Comparison of ENCODE assay signal across 1 cellular context in genomic region chr7:20075992-20076813, GRCh38.
TF ChIP-seq lines count a peak whose summit lies in the region.

No MANE protein-coding gene starts in this region.

TF ChIP-seq in GM23338, 12 proteins besides CTCF, POLR2A, EP300 and RAD21:
- TF ChIP-seq, protein P1, sequence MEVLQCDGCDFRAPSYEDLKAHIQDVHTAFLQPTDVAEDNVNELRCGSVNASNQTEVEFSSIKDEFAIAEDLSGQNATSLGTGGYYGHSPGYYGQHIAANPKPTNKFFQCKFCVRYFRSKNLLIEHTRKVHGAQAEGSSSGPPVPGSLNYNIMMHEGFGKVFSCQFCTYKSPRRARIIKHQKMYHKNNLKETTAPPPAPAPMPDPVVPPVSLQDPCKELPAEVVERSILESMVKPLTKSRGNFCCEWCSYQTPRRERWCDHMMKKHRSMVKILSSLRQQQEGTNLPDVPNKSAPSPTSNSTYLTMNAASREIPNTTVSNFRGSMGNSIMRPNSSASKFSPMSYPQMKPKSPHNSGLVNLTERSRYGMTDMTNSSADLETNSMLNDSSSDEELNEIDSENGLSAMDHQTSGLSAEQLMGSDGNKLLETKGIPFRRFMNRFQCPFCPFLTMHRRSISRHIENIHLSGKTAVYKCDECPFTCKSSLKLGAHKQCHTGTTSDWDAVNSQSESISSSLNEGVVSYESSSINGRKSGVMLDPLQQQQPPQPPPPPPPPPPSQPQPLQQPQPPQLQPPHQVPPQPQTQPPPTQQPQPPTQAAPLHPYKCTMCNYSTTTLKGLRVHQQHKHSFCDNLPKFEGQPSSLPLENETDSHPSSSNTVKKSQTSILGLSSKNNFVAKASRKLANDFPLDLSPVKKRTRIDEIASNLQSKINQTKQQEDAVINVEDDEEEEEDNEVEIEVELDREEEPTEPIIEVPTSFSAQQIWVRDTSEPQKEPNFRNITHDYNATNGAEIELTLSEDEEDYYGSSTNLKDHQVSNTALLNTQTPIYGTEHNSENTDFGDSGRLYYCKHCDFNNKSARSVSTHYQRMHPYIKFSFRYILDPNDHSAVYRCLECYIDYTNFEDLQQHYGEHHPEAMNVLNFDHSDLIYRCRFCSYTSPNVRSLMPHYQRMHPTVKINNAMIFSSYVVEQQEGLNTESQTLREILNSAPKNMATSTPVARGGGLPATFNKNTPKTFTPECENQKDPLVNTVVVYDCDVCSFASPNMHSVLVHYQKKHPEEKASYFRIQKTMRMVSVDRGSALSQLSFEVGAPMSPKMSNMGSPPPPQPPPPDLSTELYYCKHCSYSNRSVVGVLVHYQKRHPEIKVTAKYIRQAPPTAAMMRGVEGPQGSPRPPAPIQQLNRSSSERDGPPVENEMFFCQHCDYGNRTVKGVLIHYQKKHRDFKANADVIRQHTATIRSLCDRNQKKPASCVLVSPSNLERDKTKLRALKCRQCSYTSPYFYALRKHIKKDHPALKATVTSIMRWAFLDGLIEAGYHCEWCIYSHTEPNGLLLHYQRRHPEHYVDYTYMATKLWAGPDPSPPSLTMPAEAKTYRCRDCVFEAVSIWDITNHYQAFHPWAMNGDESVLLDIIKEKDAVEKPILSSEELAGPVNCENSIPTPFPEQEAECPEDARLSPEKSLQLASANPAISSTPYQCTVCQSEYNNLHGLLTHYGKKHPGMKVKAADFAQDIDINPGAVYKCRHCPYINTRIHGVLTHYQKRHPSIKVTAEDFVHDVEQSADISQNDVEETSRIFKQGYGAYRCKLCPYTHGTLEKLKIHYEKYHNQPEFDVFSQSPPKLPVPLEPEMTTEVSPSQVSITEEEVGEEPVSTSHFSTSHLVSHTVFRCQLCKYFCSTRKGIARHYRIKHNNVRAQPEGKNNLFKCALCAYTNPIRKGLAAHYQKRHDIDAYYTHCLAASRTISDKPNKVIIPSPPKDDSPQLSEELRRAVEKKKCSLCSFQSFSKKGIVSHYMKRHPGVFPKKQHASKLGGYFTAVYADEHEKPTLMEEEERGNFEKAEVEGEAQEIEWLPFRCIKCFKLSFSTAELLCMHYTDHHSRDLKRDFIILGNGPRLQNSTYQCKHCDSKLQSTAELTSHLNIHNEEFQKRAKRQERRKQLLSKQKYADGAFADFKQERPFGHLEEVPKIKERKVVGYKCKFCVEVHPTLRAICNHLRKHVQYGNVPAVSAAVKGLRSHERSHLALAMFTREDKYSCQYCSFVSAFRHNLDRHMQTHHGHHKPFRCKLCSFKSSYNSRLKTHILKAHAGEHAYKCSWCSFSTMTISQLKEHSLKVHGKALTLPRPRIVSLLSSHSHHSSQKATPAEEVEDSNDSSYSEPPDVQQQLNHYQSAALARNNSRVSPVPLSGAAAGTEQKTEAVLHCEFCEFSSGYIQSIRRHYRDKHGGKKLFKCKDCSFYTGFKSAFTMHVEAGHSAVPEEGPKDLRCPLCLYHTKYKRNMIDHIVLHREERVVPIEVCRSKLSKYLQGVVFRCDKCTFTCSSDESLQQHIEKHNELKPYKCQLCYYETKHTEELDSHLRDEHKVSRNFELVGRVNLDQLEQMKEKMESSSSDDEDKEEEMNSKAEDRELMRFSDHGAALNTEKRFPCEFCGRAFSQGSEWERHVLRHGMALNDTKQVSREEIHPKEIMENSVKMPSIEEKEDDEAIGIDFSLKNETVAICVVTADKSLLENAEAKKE (CRISPR knock-in tag; IDR thresholded peaks at IDR 0.05), result no peak
- TF ChIP-seq STAT1 (IDR thresholded peaks at IDR 0.05; ENCODE audit: unreplicated experiment) (no peak), ETS1 (IDR thresholded peaks at IDR 0.05) (no peak), CREB1 (CRISPR knock-in tag; IDR thresholded peaks at IDR 0.05; ENCODE audit: low read depth) (no peak), EZH2phosphoT487 (IDR thresholded peaks at IDR 0.05; ENCODE audit: unreplicated experiment) (no peak), EZH2 (IDR thresholded peaks at IDR 0.05; ENCODE audit: low read depth, unreplicated experiment) (no peak), ZNF331 (CRISPR knock-in tag; IDR thresholded peaks at IDR 0.05; ENCODE audit: low read depth) (no peak), POLR2AphosphoS5 (IDR thresholded peaks at IDR 0.05; ENCODE audit: low read depth) (no peak), ZNF114 (CRISPR knock-in tag; IDR thresholded peaks at IDR 0.05) (no peak), NANOG (IDR thresholded peaks at IDR 0.05; ENCODE audit: borderline replicate concordance) (no peak), REST (IDR thresholded peaks at IDR 0.05; ENCODE audit: unreplicated experiment) (no peak), JUNB (IDR thresholded peaks at IDR 0.05; ENCODE audit: unreplicated experiment) (no peak)
TF ChIP-seq in GM23338: peak in this region for 0.
